In the genomic region with DNA sequence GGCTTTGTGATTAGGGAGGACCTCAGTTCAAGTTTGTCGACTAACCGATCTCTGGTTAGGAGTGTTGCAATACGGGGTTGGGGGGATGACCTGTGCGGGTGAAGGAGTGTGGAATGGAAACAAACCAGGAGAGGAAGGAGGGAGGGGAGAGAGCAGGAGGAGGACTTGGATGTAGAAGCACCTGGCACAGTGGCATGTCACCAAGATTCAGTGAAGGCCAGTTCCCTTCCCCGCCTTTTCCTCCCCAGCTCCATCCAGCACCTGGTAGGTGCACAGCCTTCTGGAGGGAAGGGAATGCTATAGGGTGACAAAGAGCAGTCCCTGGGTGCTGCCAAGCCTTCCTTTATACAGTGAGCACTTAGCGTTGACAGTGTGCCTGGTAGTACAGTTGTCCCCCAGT, we compare ENCODE assay signal across 26 cellular contexts.
"Had no signal": no experiment of that assay in that cellular context is flagged by ENCODE, and none has a peak within 500 bp of the region (broad histone marks: within the 10 kb centered on the region; RNA-seq: fewer than 3 reads in every experiment).

No MANE protein-coding gene starts in this region.

- H3K27ac ChIP-seq: left lung, ovary, prostate gland, skin epidermis, stomach, testis, thyroid gland, transverse colon, upper lobe of left lung had no signal

- DNase-seq: hypothalamus; immature natural killer cell; kidney; left colon; left lung; mesendoderm; naive thymus-derived CD4-positive, alpha-beta T cell; ovary; retina; right cardiac atrium; stimulated activated CD4-positive, alpha-beta T cell treated with anti-CD3 and anti-CD28 coated beads, Interleukin-12 subunit alpha, Interleukin-12 subunit beta, amount 100 ng/mL, for 4 hours; stimulated activated CD4-positive, alpha-beta T cell treated with anti-CD3 and anti-CD28 coated beads, Interleukin-15, amount 100 ng/mL, for 24 hours; stimulated activated CD4-positive, alpha-beta T cell treated with anti-CD3 and anti-CD28 coated beads, Interleukin-2, amount 100 ng/mL, for 24 hours; stimulated activated CD4-positive, alpha-beta T cell treated with anti-CD3 and anti-CD28 coated beads, Interleukin-4, amount 100 ng/mL, for 1 hour; stimulated activated naive B cell treated with anti-CD40 and anti-IgM and Interleukin-4, amounts not matched to agents 10 μg/mL and 1 μg/mL and 100 μg/mL, for 72 hours; stimulated activated naive CD8-positive, alpha-beta T cell treated with anti-CD3 and anti-CD28 coated beads, Interleukin-15, Interleukin-2, amounts not matched to agents 100 U/mL and 50 U/mL, for 24 hours; stomach; testis; thyroid gland; transverse colon; upper lobe of left lung had no signal

- H3K4me3 ChIP-seq: left lung, lung, ovary, prostate gland, skin epidermis, stomach, testis, thyroid gland, transverse colon, upper lobe of left lung had no signal

- ATAC-seq: left colon; left lung; naive thymus-derived CD4-positive, alpha-beta T cell; natural killer cell treated with Interleukin-12 subunit alpha and Interleukin-12 subunit beta and Interleukin-15 and Interleukin-18, amount 100 ng/mL, for 72 hours; right cardiac atrium; sciatic nerve; stimulated activated naive B cell treated with anti-CD40 and anti-IgM and Interleukin-4, amounts not matched to agents 10 μg/mL and 1 μg/mL and 100 μg/mL, for 72 hours; stimulated activated naive CD8-positive, alpha-beta T cell treated with anti-CD3 and anti-CD28 coated beads, Interleukin-15, Interleukin-2, amounts not matched to agents 100 U/mL and 50 U/mL, for 24 hours had no signal

- H3K9me3 ChIP-seq: ovary, prostate gland, testis, thyroid gland, transverse colon had no signal

- H3K4me1 ChIP-seq: left lung, prostate gland, stomach, testis, transverse colon, upper lobe of left lung had no signal

- H3K36me3 ChIP-seq: left lung, ovary, prostate gland, stomach, thyroid gland, transverse colon, upper lobe of left lung had no signal

- H3K27me3 ChIP-seq: ovary, testis, thyroid gland, upper lobe of left lung had no signal
